Comparison of ENCODE assay signal across 19 cellular contexts in the genomic region with DNA sequence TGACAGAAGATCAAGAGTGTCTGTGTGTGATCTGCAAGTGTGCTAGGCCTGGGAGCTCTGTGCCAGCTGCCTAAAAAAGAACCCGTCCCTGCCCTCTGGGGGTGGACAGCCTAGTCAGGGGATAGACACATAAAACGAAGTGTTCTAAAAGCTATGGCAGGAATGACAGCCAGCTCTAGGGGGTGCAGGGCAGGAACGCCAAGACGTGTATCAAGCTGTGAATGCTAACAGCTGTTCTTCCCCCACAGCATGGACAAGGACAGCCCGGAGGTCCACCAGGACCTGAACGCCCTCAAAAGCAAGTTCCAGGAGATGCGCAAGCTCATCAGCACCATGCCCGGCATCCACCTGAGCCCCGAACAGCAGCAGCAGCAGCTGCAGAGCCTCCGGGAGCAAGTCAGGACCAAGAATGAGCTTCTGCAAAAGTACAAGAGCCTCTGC. TPM values are rescaled to one million over a fixed set of nuclear protein-coding genes. Genes with fewer than 3 reads are reported as not detected.
DNase-seq lines count a peak whose midpoint lies in the region; ATAC-seq, FAIRE-seq and TF ChIP-seq lines count a peak whose summit lies in the region.
"Had no signal": no experiment of that assay in that cellular context is flagged by ENCODE, and none has a peak within 500 bp of the region (broad histone marks: within the 10 kb centered on the region; RNA-seq: fewer than 3 reads in every experiment).

No MANE protein-coding gene starts in this region.

- in situ Hi-C loops in gastrocnemius medialis (cut with MboI; ENCODE audit: low sequenced_read_pairs in 4 of 4), result loop anchor here in 2 of 4 donors (10.0 kb wide), 1 partner anchor 136 kb away; no protein-coding TSS in a partner anchor

- intact Hi-C loops in left ventricle myocardium superior (cut with micrococcal nuclease), result no loop called here
- intact Hi-C loops in gastrocnemius medialis (cut with DNase I; ENCODE audit: low total_unique reads), result loop anchor here (10.0 kb wide), 1 partner anchor 446 kb away; a partner anchor contains a TSS
- intact Hi-C loops in pancreas (cut with DNase I), result loop anchor here in 1 of 3 donors (10.0 kb wide), 1 partner anchor 154 kb away; no protein-coding TSS in a partner anchor

- peak; percentile 21 to 61 for DNase-seq in NCI-H524 (lab: John Stamatoyannopoulos, UW)
- no peak for DNase-seq in NCI-H524 treated with DMSO at 0.1 percent for 48 hours (lab: John Stamatoyannopoulos, UW)
- DNase-seq in left ventricle myocardium superior, result no peak
- no peak for DNase-seq in gastrocnemius medialis
- no peak for DNase-seq in GM20000 (ENCODE audit: low spot score)
- no peak for DNase-seq in DMS 273 (lab: John Stamatoyannopoulos, UW; ENCODE audit: unreplicated experiment)
- no peak for DNase-seq in pancreas
- DNase-seq: BE2C; CD8-positive, alpha-beta memory T cell; DMS79 treated with DMSO at 0.1 percent for 48 hours; NCI-H1417; NCI-H1930; OCI-M1; RPMI8226 had no signal

- H3K36me3 ChIP-seq in gastrocnemius medialis (peaks cover 0 to 15% of the 10 kb centered on the region in 2 donors), pancreas (peaks cover 0 to 14% (median 3%) of the 10 kb centered on the region in 3 donors)

- no peak for TF ChIP-seq POLR2A in gastrocnemius medialis (IDR thresholded peaks at IDR 0.05)

- H3K27ac ChIP-seq in VCaP, result peak overlapping the region; percentile 28; the same call in 1 of the 2 replicates
- peak overlapping the region in 3 of 4 donors; percentile 10 to 97 (median 13) for H3K27ac ChIP-seq in gastrocnemius medialis
- no peak overlapping the region for H3K27ac ChIP-seq in pancreas

- H3K9me3 ChIP-seq in gastrocnemius medialis (no peaks in the 10 kb centered on the region), pancreas (no peaks in the 10 kb centered on the region)
- H3K9me3 ChIP-seq: BE2C, HAP-1 had no signal

- TF ChIP-seq CTCF in VCaP (conservative IDR thresholded peaks at IDR 0.05), result no peak
- TF ChIP-seq CTCF in gastrocnemius medialis (IDR thresholded peaks at IDR 0.05 in 4 of 5, conservative IDR thresholded peaks at IDR 0.05 in 1 of 5), result no peak
- TF ChIP-seq CTCF in GM20000 (IDR thresholded peaks at IDR 0.05; ENCODE audit: extremely low read depth, missing control alignments), result no peak
- TF ChIP-seq CTCF in pancreas (IDR thresholded peaks at IDR 0.05), result no peak

- ATAC-seq in left ventricle myocardium superior, result peak; percentile 9
- ATAC-seq in gastrocnemius medialis, result no peak
- ATAC-seq in pancreas, result no peak
- ATAC-seq: K562 had no signal

- peaks cover 20 to 32% of the 10 kb centered on the region in 2 donors for H3K4me1 ChIP-seq in gastrocnemius medialis
- peaks cover 9 to 11% (median 9%) of the 10 kb centered on the region in 3 donors for H3K4me1 ChIP-seq in pancreas
- H3K4me1 ChIP-seq: BE2C had no signal

- 81 to 84% methylated on average over 10 of the region's 10 CpGs for WGBS in pancreas, 2 donors

- H3K27me3 ChIP-seq in gastrocnemius medialis (no peaks in the 10 kb centered on the region), pancreas (no peaks in the 10 kb centered on the region)

- FAIRE-seq in pancreas (lab: Jason Lieb, UNC), result no peak
- FAIRE-seq: D721Med, G401.6, K562 had no signal

- H3K4me3 ChIP-seq in gastrocnemius medialis (no peak overlapping the region), pancreas (no peak overlapping the region)
- H3K4me3 ChIP-seq: HAP-1, K562 had no signal

RNA-seq across cellular contexts. Expression of a gene that starts 5.1 kb away (rescaled TPM):
- total RNA-seq in left ventricle myocardium superior (50.8 TPM), gastrocnemius medialis (100 to 1,000 TPM in 2 of 4 donors, 10 to 100 TPM in 2; 61.3 to 264 (median 102) TPM), pancreas (10 to 100 TPM in 3 of 6 donors, 1 to 10 TPM in 3; 4.9 to 30.7 (median 10.6) TPM)
- 100 to 1,000 TPM in 1 of 2 donors, 10 to 100 TPM in 1; 40.6 to 129 TPM for polyA plus RNA-seq in pancreas
- polyA plus RNA-seq: K562 had no signal

RNA-seq across cellular contexts. Expression of a gene that starts 14.3 kb away (rescaled TPM):
- total RNA-seq in left ventricle myocardium superior (42.0 TPM), gastrocnemius medialis (10 to 100 TPM; 20.4 to 33.7 (median 27.7) TPM), pancreas (1 to 10 TPM; 4.6 to 8.4 (median 6.3) TPM)
- 10 to 100 TPM in 1 of 2 donors, 1 to 10 TPM in 1; 7.8 to 12.2 TPM for polyA plus RNA-seq in pancreas

Comparison
In these comparisons a context has a peak if more than half of its experiments do, and no peak if none do; other contexts are left out.
1. DNase-seq: peak in NCI-H524 (2 of 2); none in NCI-H524 treated with DMSO at 0.1 percent for 48 hours (single experiment), left ventricle myocardium superior (single experiment), gastrocnemius medialis (0 of 2), GM20000 (single experiment), DMS 273 (single experiment) and pancreas (0 of 6).
2. H3K27ac ChIP-seq: peak in VCaP (single experiment) and gastrocnemius medialis (3 of 4); none in pancreas (0 of 4).